22 cellular contexts compared by ENCODE assay signal in the genomic region with DNA sequence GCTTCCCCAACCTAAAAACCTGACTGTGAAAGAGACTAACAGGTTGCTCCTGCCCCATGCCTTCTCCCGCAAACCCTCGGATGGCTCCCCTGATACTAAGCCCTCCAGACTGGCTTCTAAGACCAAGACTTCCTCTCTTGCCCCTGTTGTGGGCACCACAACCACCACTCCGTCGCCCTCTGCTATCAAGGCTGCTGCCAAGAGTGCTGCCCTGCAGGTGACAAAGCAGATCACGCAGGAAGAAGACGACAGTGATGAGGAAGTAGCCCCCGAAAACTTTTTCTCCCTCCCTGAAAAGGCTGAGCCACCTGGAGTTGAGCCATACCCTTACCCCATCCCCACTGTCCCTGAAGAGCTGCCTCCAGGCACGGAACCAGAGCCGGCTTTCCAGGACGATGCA. TPM values are rescaled to one million over a fixed set of nuclear protein-coding genes. Genes with fewer than 3 reads are reported as not detected.
"Had no signal": no experiment of that assay in that cellular context is flagged by ENCODE, and none has a peak within 500 bp of the region (broad histone marks: within the 10 kb centered on the region; RNA-seq: fewer than 3 reads in every experiment).

No MANE protein-coding gene starts in this region.

- H3K27me3 Mint-ChIP-seq: activated B cell treated with CpG ODN at 0.5 μM for 24 hours; activated CD4-positive, alpha-beta T cell treated with anti-CD3 and anti-CD28 coated beads for 36 hours; activated naive CD8-positive, alpha-beta T cell treated with anti-CD3 and anti-CD28 coated beads, Interleukin-2, amount 10 ng/mL, durations not matched to agents 7 days and 5 days had no signal

- H3K27ac Mint-ChIP-seq: activated B cell treated with CpG ODN at 0.5 μM for 24 hours; activated CD4-positive, alpha-beta T cell treated with anti-CD3 and anti-CD28 coated beads for 36 hours; neural progenitor cell had no signal

- DNase-seq: activated B cell treated with CpG ODN at 0.5 μM for 24 hours; activated CD4-positive, alpha-beta T cell treated with anti-CD3 and anti-CD28 coated beads for 36 hours; activated CD4-positive, alpha-beta T cell treated with anti-CD3 and anti-CD28 coated beads, Interleukin-2, amount 50 U/mL, for 4 hours; activated gamma-delta T cell treated with Interleukin-2 at 50 U/mL for 16 hours; activated naive CD8-positive, alpha-beta T cell treated with anti-CD3 and anti-CD28 coated beads, Interleukin-2, amount 10 ng/mL, durations not matched to agents 7 days and 5 days; amniotic stem cell; cerebellar nuclear complex; esophagus squamous epithelium; gastrocnemius medialis; islet precursor cell; left cardiac atrium; midbrain; spleen; stimulated activated CD4-positive, alpha-beta T cell treated with anti-CD3 and anti-CD28 coated beads, Interleukin-4, amount 100 ng/mL, for 24 hours; stimulated activated naive CD8-positive, alpha-beta T cell treated with anti-CD3 and anti-CD28 coated beads, Interleukin-15, Interleukin-2, amounts not matched to agents 100 U/mL and 50 U/mL, for 24 hours; T1000; upper lobe of right lung had no signal

- H3K9me3 Mint-ChIP-seq: activated B cell treated with CpG ODN at 0.5 μM for 24 hours; activated naive CD8-positive, alpha-beta T cell treated with anti-CD3 and anti-CD28 coated beads, Interleukin-2, amount 10 ng/mL, durations not matched to agents 7 days and 5 days; neural progenitor cell; T-helper 1 cell treated with Interleukin-12 subunit alpha and Interleukin-12 subunit beta and Interleukin-4 antibody, amounts not matched to agents 30 μg/mL and 1 μg/mL, for 36 hours had no signal

- H3K27ac ChIP-seq: coronary artery, esophagus squamous epithelium, gastrocnemius medialis, neural progenitor cell, prostate gland, spleen, upper lobe of right lung had no signal

- H3K4me2 ChIP-seq: neural progenitor cell had no signal

- H3K36me3 ChIP-seq: neural progenitor cell had no signal

- H3K4me3 ChIP-seq: coronary artery, esophagus squamous epithelium, gastrocnemius medialis, neural progenitor cell, prostate gland, spleen, upper lobe of right lung had no signal

- H3K4me1 Mint-ChIP-seq: neural progenitor cell had no signal

- H3K27me3 ChIP-seq: esophagus squamous epithelium, gastrocnemius medialis, neural progenitor cell, spleen, upper lobe of right lung had no signal

- H3K4me3 Mint-ChIP-seq: activated B cell treated with CpG ODN at 0.5 μM for 24 hours; activated CD4-positive, alpha-beta T cell treated with anti-CD3 and anti-CD28 coated beads for 36 hours; activated naive CD8-positive, alpha-beta T cell treated with anti-CD3 and anti-CD28 coated beads, Interleukin-2, amount 10 ng/mL, durations not matched to agents 7 days and 5 days; neural progenitor cell; T-helper 1 cell treated with Interleukin-12 subunit alpha and Interleukin-12 subunit beta and Interleukin-4 antibody, amounts not matched to agents 30 μg/mL and 1 μg/mL, for 36 hours had no signal

- H3K9me3 ChIP-seq: esophagus squamous epithelium, gastrocnemius medialis, prostate gland, spleen, upper lobe of right lung had no signal

- H2AFZ ChIP-seq: neural progenitor cell had no signal

- ATAC-seq: activated CD4-positive, alpha-beta T cell treated with anti-CD3 and anti-CD28 coated beads for 36 hours; gastrocnemius medialis; left cardiac atrium; stimulated activated naive CD8-positive, alpha-beta T cell treated with anti-CD3 and anti-CD28 coated beads, Interleukin-15, Interleukin-2, amounts not matched to agents 100 U/mL and 50 U/mL, for 24 hours; upper lobe of right lung had no signal

- H3K9ac ChIP-seq: neural progenitor cell had no signal

- H3K4me1 ChIP-seq: neural progenitor cell, prostate gland had no signal

RNA-seq across cellular contexts. Expression of a gene that starts 30.0 kb away (rescaled TPM):
- total RNA-seq: osteocyte had no signal
